ENCODE assay signal across 17 cellular contexts in the genomic region with DNA sequence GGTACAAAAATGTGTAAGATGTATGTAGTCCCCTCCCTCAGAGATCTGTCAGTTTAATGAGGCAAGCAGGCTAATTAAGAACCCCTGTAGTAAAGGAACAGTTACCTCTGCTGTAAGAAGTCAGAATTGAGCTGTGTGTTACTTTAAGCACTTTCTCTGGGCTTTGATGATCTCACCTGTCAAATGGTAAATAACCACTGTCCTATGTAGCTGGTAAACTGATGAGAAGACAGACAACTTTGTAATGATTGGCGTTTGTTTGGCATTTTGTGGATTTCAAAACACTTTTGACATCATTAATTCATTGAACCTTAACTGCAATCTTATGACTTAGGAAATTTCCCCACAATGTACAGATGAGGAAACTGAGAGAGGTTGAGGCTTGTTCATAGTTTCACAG.
"Had no signal": no experiment of that assay in that cellular context is flagged by ENCODE, and none has a peak within 500 bp of the region (broad histone marks: within the 10 kb centered on the region; RNA-seq: fewer than 3 reads in every experiment).

No MANE protein-coding gene starts in this region.

- H3K9me3 ChIP-seq: lower lobe of right lung, pancreas, transverse colon, uterus had no signal

- H3K36me3 Mint-ChIP-seq: naive B cell had no signal

- H3K4me3 Mint-ChIP-seq: activated T-cell treated with anti-CD3 and anti-CD28 coated beads, Interleukin-2, amount 50 U/mL, for 4 hours; brain; dendritic cell treated with granulocyte-macrophage colony-stimulating factor and Interleukin-4, amounts not matched to agents 40 ng/mL and 50 ng/mL, for 4 days; naive B cell had no signal

- H3K4me3 ChIP-seq: lower lobe of right lung, pancreas, transverse colon, uterus had no signal

- H3K36me3 ChIP-seq: lower lobe of right lung, pancreas, transverse colon, uterus had no signal

- H3K27ac ChIP-seq: lower lobe of right lung, pancreas, transverse colon, uterus had no signal

- H3K27ac Mint-ChIP-seq: dendritic cell treated with granulocyte-macrophage colony-stimulating factor and Interleukin-4, amounts not matched to agents 40 ng/mL and 50 ng/mL, for 4 days had no signal

- H3K27me3 ChIP-seq: pancreas, transverse colon, uterus had no signal

- ATAC-seq: activated T-cell treated with anti-CD3 and anti-CD28 coated beads, Interleukin-2, amount 50 U/mL, for 4 hours; left lobe of liver; lower lobe of right lung; pancreas had no signal

- H3K9me3 Mint-ChIP-seq: activated T-cell treated with anti-CD3 and anti-CD28 coated beads, Interleukin-2, amount 50 U/mL, for 4 hours; brain; dendritic cell treated with granulocyte-macrophage colony-stimulating factor and Interleukin-4, amounts not matched to agents 40 ng/mL and 50 ng/mL, for 4 days; naive B cell had no signal

- H3K27me3 Mint-ChIP-seq: brain; dendritic cell treated with granulocyte-macrophage colony-stimulating factor and Interleukin-4, amounts not matched to agents 40 ng/mL and 50 ng/mL, for 4 days; naive B cell had no signal

- DNase-seq: activated naive CD4-positive, alpha-beta T cell treated with Interleukin-2 at 50 U/mL for 16 hours; activated T-cell treated with anti-CD3 and anti-CD28 coated beads, Interleukin-2, amount 50 U/mL, for 4 hours; anterior cingulate cortex; caudate nucleus; effector CD4-positive, alpha-beta T cell; erythroblast; foreskin fibroblast; lower lobe of right lung; naive B cell; pancreas; right cardiac atrium; stimulated activated CD4-positive, alpha-beta T cell treated with anti-CD3 and anti-CD28 coated beads, Interleukin-4, amount 100 ng/mL, for 4 hours; transverse colon; uterus had no signal
